In the genomic region with DNA sequence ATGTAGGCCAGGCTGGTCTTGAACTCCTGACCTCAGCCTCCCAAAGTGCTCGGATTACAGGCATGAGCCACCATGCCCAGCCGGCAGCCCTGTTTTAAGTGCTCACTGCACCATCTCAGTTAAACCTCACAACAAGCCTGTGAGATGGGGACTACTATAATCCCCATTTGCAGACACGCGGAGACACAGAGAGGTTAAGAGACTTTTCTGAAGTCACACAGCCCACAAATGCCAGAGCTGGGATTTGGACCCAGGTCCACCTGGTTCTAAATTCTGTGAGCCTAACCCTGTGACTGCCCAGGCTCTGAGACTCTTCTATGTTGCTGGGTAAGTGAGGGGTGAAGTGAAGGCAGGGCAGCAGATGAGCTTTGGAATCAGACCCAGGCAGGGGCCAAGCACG, we compare ENCODE assay signal across 20 cellular contexts. TPM values are rescaled to one million over a fixed set of nuclear protein-coding genes. Genes with fewer than 3 reads are reported as not detected.
"Had no signal": no experiment of that assay in that cellular context is flagged by ENCODE, and none has a peak within 500 bp of the region (broad histone marks: within the 10 kb centered on the region; RNA-seq: fewer than 3 reads in every experiment).

No MANE protein-coding gene starts in this region.

- H3K4me3 ChIP-seq: dorsolateral prefrontal cortex, hepatocyte, left ventricle myocardium inferior, psoas muscle, sigmoid colon, skin epidermis had no signal

- H2AFZ ChIP-seq: hepatocyte had no signal

- H3K9me3 ChIP-seq: left ventricle myocardium inferior, psoas muscle, sigmoid colon had no signal

- FAIRE-seq: kidney had no signal

- ATAC-seq: left cardiac atrium; naive thymus-derived CD4-positive, alpha-beta T cell; psoas muscle had no signal

- H3K4me1 ChIP-seq: psoas muscle had no signal

- H3K36me3 ChIP-seq: left ventricle myocardium inferior, sigmoid colon had no signal

- H3K4me2 ChIP-seq: hepatocyte had no signal

- H3K79me2 ChIP-seq: hepatocyte had no signal

- H3K27me3 ChIP-seq: hepatocyte had no signal

- H3K27ac ChIP-seq: dorsolateral prefrontal cortex, left ventricle myocardium inferior, psoas muscle, sigmoid colon, skin epidermis had no signal

- DNase-seq: cortex of kidney; dorsolateral prefrontal cortex; effector CD8-positive, alpha-beta T cell; foreskin melanocyte; head of caudate nucleus; kidney; left cardiac atrium; left ventricle myocardium inferior; naive thymus-derived CD4-positive, alpha-beta T cell; nephron progenitor cell; retina; sigmoid colon; stimulated activated naive CD4-positive, alpha-beta T cell treated with Interleukin-2 at 50 U/mL for 16 hours; trophoblast cell had no signal

RNA-seq across cellular contexts. Expression of a gene that starts 6.4 kb away (rescaled TPM):
- total RNA-seq: hepatocyte; left cardiac atrium; left ventricle myocardium inferior; mesenteric fat pad; mononuclear cell; naive thymus-derived CD4-positive, alpha-beta T cell; omental fat pad; psoas muscle; sigmoid colon had no signal
- polyA plus RNA-seq: hepatocyte; naive thymus-derived CD4-positive, alpha-beta T cell; psoas muscle had no signal

RNA-seq across cellular contexts. Expression of a gene that starts 37.5 kb away (rescaled TPM):
- total RNA-seq: dorsolateral prefrontal cortex; hepatocyte; kidney; left cardiac atrium; left ventricle myocardium inferior; mesenteric fat pad; mononuclear cell; naive thymus-derived CD4-positive, alpha-beta T cell; omental fat pad; sigmoid colon had no signal
- polyA plus RNA-seq: hepatocyte; naive thymus-derived CD4-positive, alpha-beta T cell had no signal
